Comparison of ENCODE assay signal across 14 cellular contexts in genomic region chr15:32873292-32874114, GRCh38.
DNase-seq lines count a peak whose midpoint lies in the region; ATAC-seq, FAIRE-seq and TF ChIP-seq lines count a peak whose summit lies in the region.
"Had no signal": no experiment of that assay in that cellular context is flagged by ENCODE, and none has a peak within 500 bp of the region (broad histone marks: within the 10 kb centered on the region; RNA-seq: fewer than 3 reads in every experiment).

No MANE protein-coding gene starts in this region.

- H2BK120ac ChIP-seq in neuronal stem cell (ENCODE audit: low read depth, low read length): no peak overlapping the region

- no peak overlapping the region for H3K18ac ChIP-seq in neuronal stem cell (ENCODE audit: low read length)

- H4K8ac ChIP-seq in neuronal stem cell (ENCODE audit: low read depth, low read length): no peak overlapping the region

- no peak overlapping the region for H2BK5ac ChIP-seq in neuronal stem cell (ENCODE audit: low read length)

- CTCF ChIA-PET in HepG2 (lab: Yijun Ruan, JAX; ENCODE audit: low intra/inter-chr PET ratio, low total read pairs): no interaction called here

- no peaks in the 10 kb centered on the region for H3K79me2 ChIP-seq in HepG2 (ENCODE audit: insufficient read depth, low read length)

- intact Hi-C loops in HepG2 (cut with micrococcal nuclease; ENCODE audit: unreplicated experiment): no loop called here
- intact Hi-C loops in right lobe of liver (cut with DNase I): no loop called here

- TF ChIP-seq RAD21 in HepG2 (CRISPR knock-in tag; IDR thresholded peaks at IDR 0.05): no peak

- H3K9ac ChIP-seq in HepG2 (ENCODE audit: insufficient read depth, low read depth, low read length): no peak overlapping the region
- no peak overlapping the region for H3K9ac ChIP-seq in neuronal stem cell (ENCODE audit: low read depth, low read length, poor library complexity)
- H3K9ac ChIP-seq in endodermal cell (ENCODE audit: extremely low read depth, low read length, poor library complexity, severe bottlenecking): no peak overlapping the region

- no peaks in the 10 kb centered on the region for H3K79me1 ChIP-seq in neuronal stem cell (ENCODE audit: low read depth, low read length)

- no peak overlapping the region for H3K4me2 ChIP-seq in HepG2 (ENCODE audit: low read depth, low read length)
- H3K4me2 ChIP-seq in neuronal stem cell (ENCODE audit: insufficient read depth, low read length, poor library complexity, severe bottlenecking): no peak overlapping the region

- TF ChIP-seq POLR2A in HepG2 (IDR thresholded peaks at IDR 0.05; ENCODE audit: insufficient read depth in 1 of 2, low read depth in 2 of 2, low read length in 2 of 2): no peak
- TF ChIP-seq POLR2A in right lobe of liver (IDR thresholded peaks at IDR 0.05): no peak
- TF ChIP-seq POLR2A in gastroesophageal sphincter (IDR thresholded peaks at IDR 0.05): no peak

- peaks cover 16% of the 10 kb centered on the region for H3K4me1 Mint-ChIP-seq in endodermal cell

- H3K4me1 ChIP-seq in HepG2 (ENCODE audit: insufficient read depth, low read length) (peaks cover 6% of the 10 kb centered on the region; the same call in 1 of the 2 replicates), right lobe of liver (peaks cover 0 to 6% (median 0%) of the 10 kb centered on the region in 4 donors), gastroesophageal sphincter (peaks cover 11 to 89% (median 28%) of the 10 kb centered on the region in 3 donors), neuronal stem cell (ENCODE audit: control insufficient read depth in 2 of 2, insufficient read depth in 1 of 2, low read depth in 1 of 2, low read length in 2 of 2) (peaks cover 0 to 4% of the 10 kb centered on the region in 2 donors), endodermal cell (ENCODE audit: control insufficient read depth, insufficient read depth, low read length) (no peaks in the 10 kb centered on the region)

- H3K14ac ChIP-seq in neuronal stem cell (ENCODE audit: low read length): no peak overlapping the region

- H4K91ac ChIP-seq in neuronal stem cell (ENCODE audit: low read depth, low read length, poor library complexity): no peak overlapping the region

- DNase-seq in HepG2 (ENCODE audit: low spot score) (no peak), right lobe of liver (no peak), neuronal stem cell (ENCODE audit: low spot score) (no peak), iPS-NIHi7 (ENCODE audit: extremely low spot score) (no peak), endodermal cell (no peak)
- DNase-seq: activated CD8-positive, alpha-beta memory T cell treated with anti-CD3 and anti-CD28 coated beads for 24 hours; NCI-H1105 treated with DMSO at 0.1 percent for 48 hours; stimulated activated CD4-positive, alpha-beta T cell treated with anti-CD3 and anti-CD28 coated beads, Interleukin-2, amount 100 ng/mL, for 24 hours had no signal

- FAIRE-seq in HepG2 (lab: Jason Lieb, UNC): no peak

- no peaks in the 10 kb centered on the region for H4K20me1 ChIP-seq in HepG2 (ENCODE audit: insufficient read depth, low read length)

- H3K9me3 Mint-ChIP-seq in endodermal cell: no peaks in the 10 kb centered on the region
- H3K9me3 Mint-ChIP-seq: mesothelial cell of epicardium had no signal

- H2AFZ ChIP-seq in HepG2 (ENCODE audit: low read length) (no peak overlapping the region), neuronal stem cell (ENCODE audit: low read length) (no peak overlapping the region)

- no peaks in the 10 kb centered on the region for H3K27me3 Mint-ChIP-seq in endodermal cell (ENCODE audit: insufficient read depth)

- H3K27ac ChIP-seq in HepG2 (ENCODE audit: extremely low read length, insufficient read depth, low read length) (no peak overlapping the region), right lobe of liver (no peak overlapping the region), gastroesophageal sphincter (peak overlapping the region; percentile 84 to 96 (median 88)), neuronal stem cell (replicated peaks; ENCODE audit: low read length) (no peak overlapping the region), endodermal cell (ENCODE audit: low read depth, low read length) (no peak overlapping the region)
- H3K27ac ChIP-seq: prostate gland had no signal

- no peak overlapping the region for H2AK5ac ChIP-seq in neuronal stem cell (ENCODE audit: low read depth, low read length)

- H3K4me3 ChIP-seq in HepG2 (replicated peaks in 1 of 3; ENCODE audit: insufficient read depth in 1 of 3, low read depth in 2 of 3, low read length in 3 of 3) (no peak overlapping the region), right lobe of liver (no peak overlapping the region), gastroesophageal sphincter (no peak overlapping the region), neuronal stem cell (ENCODE audit: low read length in 2 of 2) (no peak overlapping the region), endodermal cell (ENCODE audit: low read length) (no peak overlapping the region)
- H3K4me3 ChIP-seq: prostate gland, upper lobe of left lung had no signal

- BruUV-seq in HepG2 (replicated peaks; lab: Mats Ljungman, UMichigan): no TSS peak

- no peak for ATAC-seq in HepG2
- no peak for ATAC-seq in right lobe of liver
- peak; percentile 17 for ATAC-seq in gastroesophageal sphincter
- no peak for ATAC-seq in GM21619 (IDR thresholded peaks at IDR 0.05; ENCODE audit: unreplicated experiment)
- no peak for ATAC-seq in HG02981 (IDR thresholded peaks at IDR 0.05; ENCODE audit: unreplicated experiment)

- no peak overlapping the region for H2BK12ac ChIP-seq in neuronal stem cell (ENCODE audit: low read length)

- no peak overlapping the region for H3K27ac Mint-ChIP-seq in endodermal cell
- H3K27ac Mint-ChIP-seq: mesothelial cell of epicardium had no signal

- in situ Hi-C loops in HepG2 (cut with HindIII; ENCODE audit: extremely low pct_ligation_motif_present, low pct_unique_long_range_greater_than_20kb): no loop called here

- no peaks in the 10 kb centered on the region for H3K9me3 ChIP-seq in HepG2 (ENCODE audit: low read length)
- no peaks in the 10 kb centered on the region for H3K9me3 ChIP-seq in right lobe of liver
- H3K9me3 ChIP-seq in gastroesophageal sphincter: no peaks in the 10 kb centered on the region
- no peaks in the 10 kb centered on the region for H3K9me3 ChIP-seq in neuronal stem cell (replicated peaks in 1 of 2; ENCODE audit: control insufficient read depth in 2 of 2, insufficient read depth in 1 of 2, low read depth in 1 of 2, low read length in 2 of 2)
- H3K9me3 ChIP-seq in endodermal cell (ENCODE audit: control insufficient read depth, low read length): no peaks in the 10 kb centered on the region
- H3K9me3 ChIP-seq: prostate gland, upper lobe of left lung had no signal

- TF ChIP-seq EP300 in HepG2 (IDR thresholded peaks at IDR 0.05; ENCODE audit: low read depth in 2 of 2, low read length in 2 of 2): no peak
- TF ChIP-seq EP300 in HepG2 (CRISPR knock-in tag; IDR thresholded peaks at IDR 0.05; ENCODE audit: borderline replicate concordance): no peak
- TF ChIP-seq EP300 in gastroesophageal sphincter (IDR thresholded peaks at IDR 0.05): no peak

- H3K4ac ChIP-seq in neuronal stem cell (ENCODE audit: low read length): no peak overlapping the region

- H3K27me3 ChIP-seq in HepG2 (ENCODE audit: control insufficient read depth in 1 of 2, insufficient read depth in 2 of 2, low read length in 2 of 2) (no peaks in the 10 kb centered on the region), right lobe of liver (no peaks in the 10 kb centered on the region), gastroesophageal sphincter (no peaks in the 10 kb centered on the region), neuronal stem cell (ENCODE audit: control insufficient read depth in 3 of 3, insufficient read depth in 3 of 3, low read depth in 1 of 3, low read length in 3 of 3) (no peaks in the 10 kb centered on the region), endodermal cell (ENCODE audit: control insufficient read depth, insufficient read depth, low read length, poor library complexity, severe bottlenecking) (no peaks in the 10 kb centered on the region)
- H3K27me3 ChIP-seq: upper lobe of left lung had no signal

- POLR2A ChIA-PET in HepG2 (lab: Yijun Ruan, JAX): no interaction called here

- H3K36me3 ChIP-seq in HepG2 (replicated peaks in 1 of 2; ENCODE audit: control insufficient read depth in 1 of 2, insufficient read depth in 2 of 2, low read length in 2 of 2) (no peaks in the 10 kb centered on the region), right lobe of liver (no peaks in the 10 kb centered on the region), gastroesophageal sphincter (no peaks in the 10 kb centered on the region), neuronal stem cell (replicated peaks in 1 of 2; ENCODE audit: control insufficient read depth in 2 of 2, insufficient read depth in 2 of 2, low read length in 2 of 2) (no peaks in the 10 kb centered on the region), endodermal cell (ENCODE audit: control insufficient read depth, insufficient read depth, low read length) (no peaks in the 10 kb centered on the region)
- H3K36me3 ChIP-seq: prostate gland, upper lobe of left lung had no signal

- H3K4me3 Mint-ChIP-seq in endodermal cell: no peak overlapping the region
- H3K4me3 Mint-ChIP-seq: mesothelial cell of epicardium had no signal

- TF ChIP-seq CTCF in HepG2 (CRISPR knock-in tag; IDR thresholded peaks at IDR 0.05): no peak
- no peak for TF ChIP-seq CTCF in right lobe of liver (IDR thresholded peaks at IDR 0.05)
- TF ChIP-seq CTCF in gastroesophageal sphincter (IDR thresholded peaks at IDR 0.05): no peak
- no peak for TF ChIP-seq CTCF in endodermal cell (conservative IDR thresholded peaks at IDR 0.05)

- WGBS in HepG2 (ENCODE audit: low lambda C conversion rate): 80% methylated on average over 15 of the region's 15 CpGs
- WGBS in right lobe of liver (ENCODE audit: insufficient coverage, low coverage, low lambda C conversion rate, missing lambda C conversion rate): 83% methylated on average over 12 of the region's 15 CpGs
- WGBS in gastroesophageal sphincter (ENCODE audit: low coverage in 1 of 2), 2 donors: 39 to 44% methylated on average over 5 to 15 of the region's 15 CpGs
- WGBS in neuronal stem cell (ENCODE audit: extremely low coverage in 2 of 2, insufficient read length in 2 of 2, insufficient replicate concordance in 1 of 2), 2 donors: no CpG with 5 or more reads among the region's 15 CpGs
- 95 to 100% methylated on average over 10 to 13 of the region's 15 CpGs for WGBS in endodermal cell (ENCODE audit: insufficient coverage in 1 of 2, insufficient read length in 1 of 2), 2 experiments

- no peak overlapping the region for H2BK15ac ChIP-seq in neuronal stem cell (ENCODE audit: low read length)

- no peaks in the 10 kb centered on the region for H3K36me3 Mint-ChIP-seq in endodermal cell (ENCODE audit: low read depth)
- H3K36me3 Mint-ChIP-seq: mesothelial cell of epicardium had no signal

- H3K23ac ChIP-seq in neuronal stem cell (ENCODE audit: low read depth, low read length, poor library complexity): peak overlapping the region; percentile 8

TF ChIP-seq in HepG2, 621 proteins besides CTCF, POLR2A, EP300 and RAD21 (continues in another document):
- TF ChIP-seq MAFF (IDR thresholded peaks at IDR 0.05; ENCODE audit: low read depth, low read length) (peak; percentile 65), ZNF614 (CRISPR knock-in tag; IDR thresholded peaks at IDR 0.05; ENCODE audit: borderline replicate concordance) (no peak), NFE2L2 (IDR thresholded peaks at IDR 0.05; ENCODE audit: low read length) (peak; percentile 75)

Comparison
In these comparisons a context has a peak if more than half of its experiments do, and no peak if none do; other contexts are left out.
1. H3K27ac ChIP-seq: peak in gastroesophageal sphincter (4 of 4); none in HepG2 (single experiment), right lobe of liver (0 of 3), neuronal stem cell (single experiment) and endodermal cell (single experiment).